In the genomic region with DNA sequence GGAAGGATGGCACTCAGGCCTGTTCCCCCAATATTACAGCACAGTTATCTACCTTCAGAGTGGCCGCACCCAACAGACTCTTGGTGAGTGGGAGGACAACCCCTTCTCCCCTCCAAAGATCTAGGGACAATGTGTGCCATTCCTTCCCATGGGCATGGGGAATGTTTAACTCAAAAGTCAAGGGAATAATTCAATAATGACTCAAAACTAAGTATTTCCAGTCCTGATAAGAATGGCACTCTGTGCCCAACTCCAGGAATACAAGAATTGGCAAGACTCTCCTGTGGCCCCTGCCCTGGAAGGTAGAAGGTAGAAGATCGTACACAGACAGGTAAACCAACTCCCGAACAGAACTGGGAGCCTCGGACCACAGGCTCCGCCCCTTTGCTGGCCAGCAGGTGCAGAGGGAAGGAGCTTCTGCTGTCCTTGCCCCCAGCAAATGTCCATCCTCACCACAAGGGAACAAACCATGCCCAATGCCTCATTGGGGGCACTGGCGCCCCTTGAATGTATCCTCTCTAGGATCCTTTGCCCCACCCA, we compare ENCODE assay signal across 1 cellular context.
TF ChIP-seq lines count a peak whose summit lies in the region.

No MANE protein-coding gene starts in this region.

TF ChIP-seq in GM23338, 12 proteins besides CTCF, POLR2A, EP300 and RAD21 (continued from another document):
- TF ChIP-seq, protein P1, sequence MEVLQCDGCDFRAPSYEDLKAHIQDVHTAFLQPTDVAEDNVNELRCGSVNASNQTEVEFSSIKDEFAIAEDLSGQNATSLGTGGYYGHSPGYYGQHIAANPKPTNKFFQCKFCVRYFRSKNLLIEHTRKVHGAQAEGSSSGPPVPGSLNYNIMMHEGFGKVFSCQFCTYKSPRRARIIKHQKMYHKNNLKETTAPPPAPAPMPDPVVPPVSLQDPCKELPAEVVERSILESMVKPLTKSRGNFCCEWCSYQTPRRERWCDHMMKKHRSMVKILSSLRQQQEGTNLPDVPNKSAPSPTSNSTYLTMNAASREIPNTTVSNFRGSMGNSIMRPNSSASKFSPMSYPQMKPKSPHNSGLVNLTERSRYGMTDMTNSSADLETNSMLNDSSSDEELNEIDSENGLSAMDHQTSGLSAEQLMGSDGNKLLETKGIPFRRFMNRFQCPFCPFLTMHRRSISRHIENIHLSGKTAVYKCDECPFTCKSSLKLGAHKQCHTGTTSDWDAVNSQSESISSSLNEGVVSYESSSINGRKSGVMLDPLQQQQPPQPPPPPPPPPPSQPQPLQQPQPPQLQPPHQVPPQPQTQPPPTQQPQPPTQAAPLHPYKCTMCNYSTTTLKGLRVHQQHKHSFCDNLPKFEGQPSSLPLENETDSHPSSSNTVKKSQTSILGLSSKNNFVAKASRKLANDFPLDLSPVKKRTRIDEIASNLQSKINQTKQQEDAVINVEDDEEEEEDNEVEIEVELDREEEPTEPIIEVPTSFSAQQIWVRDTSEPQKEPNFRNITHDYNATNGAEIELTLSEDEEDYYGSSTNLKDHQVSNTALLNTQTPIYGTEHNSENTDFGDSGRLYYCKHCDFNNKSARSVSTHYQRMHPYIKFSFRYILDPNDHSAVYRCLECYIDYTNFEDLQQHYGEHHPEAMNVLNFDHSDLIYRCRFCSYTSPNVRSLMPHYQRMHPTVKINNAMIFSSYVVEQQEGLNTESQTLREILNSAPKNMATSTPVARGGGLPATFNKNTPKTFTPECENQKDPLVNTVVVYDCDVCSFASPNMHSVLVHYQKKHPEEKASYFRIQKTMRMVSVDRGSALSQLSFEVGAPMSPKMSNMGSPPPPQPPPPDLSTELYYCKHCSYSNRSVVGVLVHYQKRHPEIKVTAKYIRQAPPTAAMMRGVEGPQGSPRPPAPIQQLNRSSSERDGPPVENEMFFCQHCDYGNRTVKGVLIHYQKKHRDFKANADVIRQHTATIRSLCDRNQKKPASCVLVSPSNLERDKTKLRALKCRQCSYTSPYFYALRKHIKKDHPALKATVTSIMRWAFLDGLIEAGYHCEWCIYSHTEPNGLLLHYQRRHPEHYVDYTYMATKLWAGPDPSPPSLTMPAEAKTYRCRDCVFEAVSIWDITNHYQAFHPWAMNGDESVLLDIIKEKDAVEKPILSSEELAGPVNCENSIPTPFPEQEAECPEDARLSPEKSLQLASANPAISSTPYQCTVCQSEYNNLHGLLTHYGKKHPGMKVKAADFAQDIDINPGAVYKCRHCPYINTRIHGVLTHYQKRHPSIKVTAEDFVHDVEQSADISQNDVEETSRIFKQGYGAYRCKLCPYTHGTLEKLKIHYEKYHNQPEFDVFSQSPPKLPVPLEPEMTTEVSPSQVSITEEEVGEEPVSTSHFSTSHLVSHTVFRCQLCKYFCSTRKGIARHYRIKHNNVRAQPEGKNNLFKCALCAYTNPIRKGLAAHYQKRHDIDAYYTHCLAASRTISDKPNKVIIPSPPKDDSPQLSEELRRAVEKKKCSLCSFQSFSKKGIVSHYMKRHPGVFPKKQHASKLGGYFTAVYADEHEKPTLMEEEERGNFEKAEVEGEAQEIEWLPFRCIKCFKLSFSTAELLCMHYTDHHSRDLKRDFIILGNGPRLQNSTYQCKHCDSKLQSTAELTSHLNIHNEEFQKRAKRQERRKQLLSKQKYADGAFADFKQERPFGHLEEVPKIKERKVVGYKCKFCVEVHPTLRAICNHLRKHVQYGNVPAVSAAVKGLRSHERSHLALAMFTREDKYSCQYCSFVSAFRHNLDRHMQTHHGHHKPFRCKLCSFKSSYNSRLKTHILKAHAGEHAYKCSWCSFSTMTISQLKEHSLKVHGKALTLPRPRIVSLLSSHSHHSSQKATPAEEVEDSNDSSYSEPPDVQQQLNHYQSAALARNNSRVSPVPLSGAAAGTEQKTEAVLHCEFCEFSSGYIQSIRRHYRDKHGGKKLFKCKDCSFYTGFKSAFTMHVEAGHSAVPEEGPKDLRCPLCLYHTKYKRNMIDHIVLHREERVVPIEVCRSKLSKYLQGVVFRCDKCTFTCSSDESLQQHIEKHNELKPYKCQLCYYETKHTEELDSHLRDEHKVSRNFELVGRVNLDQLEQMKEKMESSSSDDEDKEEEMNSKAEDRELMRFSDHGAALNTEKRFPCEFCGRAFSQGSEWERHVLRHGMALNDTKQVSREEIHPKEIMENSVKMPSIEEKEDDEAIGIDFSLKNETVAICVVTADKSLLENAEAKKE (CRISPR knock-in tag; IDR thresholded peaks at IDR 0.05), result no peak
- TF ChIP-seq ZNF331 (CRISPR knock-in tag; IDR thresholded peaks at IDR 0.05; ENCODE audit: low read depth), result no peak
- TF ChIP-seq, protein P2, sequence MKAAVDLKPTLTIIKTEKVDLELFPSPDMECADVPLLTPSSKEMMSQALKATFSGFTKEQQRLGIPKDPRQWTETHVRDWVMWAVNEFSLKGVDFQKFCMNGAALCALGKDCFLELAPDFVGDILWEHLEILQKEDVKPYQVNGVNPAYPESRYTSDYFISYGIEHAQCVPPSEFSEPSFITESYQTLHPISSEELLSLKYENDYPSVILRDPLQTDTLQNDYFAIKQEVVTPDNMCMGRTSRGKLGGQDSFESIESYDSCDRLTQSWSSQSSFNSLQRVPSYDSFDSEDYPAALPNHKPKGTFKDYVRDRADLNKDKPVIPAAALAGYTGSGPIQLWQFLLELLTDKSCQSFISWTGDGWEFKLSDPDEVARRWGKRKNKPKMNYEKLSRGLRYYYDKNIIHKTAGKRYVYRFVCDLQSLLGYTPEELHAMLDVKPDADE (IDR thresholded peaks at IDR 0.05), result no peak
- TF ChIP-seq STAT1 (IDR thresholded peaks at IDR 0.05; ENCODE audit: unreplicated experiment), result no peak
